Comparison of ENCODE assay signal across 12 cellular contexts in the genomic region with DNA sequence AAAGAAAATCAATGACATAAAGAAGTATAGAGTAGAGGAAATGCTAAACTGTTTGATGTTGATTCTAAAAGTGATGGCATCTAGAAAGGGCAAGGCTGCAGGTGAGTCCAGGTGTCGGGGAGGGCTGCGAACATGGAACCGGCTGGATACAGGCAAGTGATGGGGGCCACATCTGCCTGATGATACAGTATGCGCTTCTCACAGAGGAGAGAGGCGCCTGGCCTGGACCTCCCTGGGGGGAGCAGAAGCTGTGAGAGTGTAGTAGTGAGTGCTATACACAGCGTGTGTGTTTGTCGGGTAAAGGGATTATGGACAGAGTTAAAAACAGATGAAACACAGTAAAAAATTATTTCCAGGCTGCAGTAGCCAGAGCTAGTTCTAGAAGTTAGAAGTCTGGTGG.
DNase-seq lines count a peak whose midpoint lies in the region; ATAC-seq and TF ChIP-seq lines count a peak whose summit lies in the region.
"Had no signal": no experiment of that assay in that cellular context is flagged by ENCODE, and none has a peak within 500 bp of the region (broad histone marks: within the 10 kb centered on the region; RNA-seq: fewer than 3 reads in every experiment).

No MANE protein-coding gene starts in this region.

- H3K4me1 Mint-ChIP-seq in activated naive CD4-positive, alpha-beta T cell treated with anti-CD3 and anti-CD28 coated beads, Interleukin-2, amount 50 U/mL, for 24 hours = peaks cover 3% of the 10 kb centered on the region
- peaks cover 3 to 4% (median 4%) of the 10 kb centered on the region in 3 donors for H3K4me1 Mint-ChIP-seq in T-cell

- H3K4me1 ChIP-seq in OCI-LY7 (ENCODE audit: insufficient read depth, low read length, poor library complexity, severe bottlenecking) = peaks cover 62% of the 10 kb centered on the region
- H3K4me1 ChIP-seq in esophagus muscularis mucosa = no peaks in the 10 kb centered on the region
- H3K4me1 ChIP-seq in MM.1S (ENCODE audit: low read length) = no peaks in the 10 kb centered on the region

- peak overlapping the region; percentile 43 for H3K4me3 ChIP-seq in OCI-LY7 (ENCODE audit: low read depth, low read length, poor library complexity, severe bottlenecking)
- no peak overlapping the region for H3K4me3 ChIP-seq in esophagus muscularis mucosa
- no peak overlapping the region for H3K4me3 ChIP-seq in MM.1S (ENCODE audit: low read length)

- no peak for ATAC-seq in T-cell (replicated peaks in 1 of 4)

- no peaks in the 10 kb centered on the region for H3F3A ChIP-seq in MM.1S (ENCODE audit: insufficient read depth, low read length)

- H3K27me3 Mint-ChIP-seq in activated naive CD4-positive, alpha-beta T cell treated with anti-CD3 and anti-CD28 coated beads, Interleukin-2, amount 50 U/mL, for 24 hours = no peaks in the 10 kb centered on the region
- no peaks in the 10 kb centered on the region for H3K27me3 Mint-ChIP-seq in T-cell
- H3K27me3 Mint-ChIP-seq: B cell had no signal

- H3K27me3 ChIP-seq in esophagus muscularis mucosa (peaks cover 0 to 9% (median 0%) of the 10 kb centered on the region in 4 donors), MM.1S (replicated peaks; ENCODE audit: insufficient read depth, low read length) (no peaks in the 10 kb centered on the region)

- no TSS peak for BruUV-seq in OCI-LY7 (replicated peaks; lab: Mats Ljungman, UMichigan)

- CTCF ChIA-PET in OCI-LY7 (lab: Charles Lee; ENCODE audit: unreplicated experiment) = no interaction called here
- CTCF ChIA-PET in T-cell (lab: Charles Lee) = no interaction called here

- H3K27ac ChIP-seq in OCI-LY7 (ENCODE audit: low read depth, low read length, poor library complexity, severe bottlenecking) = peak overlapping the region; percentile 97
- H3K27ac ChIP-seq in esophagus muscularis mucosa (replicated peaks in 1 of 4) = no peak overlapping the region
- no peak overlapping the region for H3K27ac ChIP-seq in MM.1S (ENCODE audit: low read length)

- peak overlapping the region; percentile 35 for H3K27ac Mint-ChIP-seq in activated naive CD4-positive, alpha-beta T cell treated with anti-CD3 and anti-CD28 coated beads, Interleukin-2, amount 50 U/mL, for 24 hours
- H3K27ac Mint-ChIP-seq in T-cell = peak overlapping the region in 1 of 2 donors; percentile 58
- H3K27ac Mint-ChIP-seq: B cell, CD14-positive monocyte, H9 had no signal

- H4K20me1 ChIP-seq in OCI-LY7 (ENCODE audit: insufficient read depth, low read length) (no peaks in the 10 kb centered on the region), MM.1S (ENCODE audit: insufficient read depth, low read length) (no peaks in the 10 kb centered on the region)

- H3K79me2 ChIP-seq in OCI-LY7 (ENCODE audit: insufficient read depth, low read depth, low read length) = no peaks in the 10 kb centered on the region
- no peaks in the 10 kb centered on the region for H3K79me2 ChIP-seq in MM.1S (ENCODE audit: low read length)

- H3K9me3 Mint-ChIP-seq in activated naive CD4-positive, alpha-beta T cell treated with anti-CD3 and anti-CD28 coated beads, Interleukin-2, amount 50 U/mL, for 24 hours = no peaks in the 10 kb centered on the region
- H3K9me3 Mint-ChIP-seq in T-cell = no peaks in the 10 kb centered on the region

- TF ChIP-seq CTCF in OCI-LY7 (conservative IDR thresholded peaks at IDR 0.05; ENCODE audit: low read length) = no peak
- no peak for TF ChIP-seq CTCF in esophagus muscularis mucosa (IDR thresholded peaks at IDR 0.05)
- no peak for TF ChIP-seq CTCF in MM.1S (IDR thresholded peaks at IDR 0.05; ENCODE audit: low read length)

- H2AFZ ChIP-seq in OCI-LY7 (ENCODE audit: low read length) (peak overlapping the region; percentile 91), MM.1S (ENCODE audit: low read length) (no peak overlapping the region)

- H3K9me3 ChIP-seq in OCI-LY7 (ENCODE audit: low read length) (peaks cover 11% of the 10 kb centered on the region; the same call in 1 of the 2 replicates), esophagus muscularis mucosa (peaks cover 0 to 3% (median 0%) of the 10 kb centered on the region in 4 donors), MM.1S (replicated peaks; ENCODE audit: insufficient read depth, low read length) (no peaks in the 10 kb centered on the region)

- no peak for DNase-seq in activated naive CD4-positive, alpha-beta T cell treated with anti-CD3 and anti-CD28 coated beads, Interleukin-2, amount 50 U/mL, for 16 hours
- no peak for DNase-seq in OCI-LY7 (ENCODE audit: low spot score)
- DNase-seq in esophagus muscularis mucosa (ENCODE audit: extremely low spot score) = peak; percentile 31
- DNase-seq in MM.1S = no peak
- DNase-seq in germinal center (ENCODE audit: low spot score) = no peak
- DNase-seq in T-cell = no peak
- DNase-seq: 8988T, DMS53, H9 had no signal

- no peak for TF ChIP-seq POLR2A in esophagus muscularis mucosa (IDR thresholded peaks at IDR 0.05; ENCODE audit: low read depth)

- H3K36me3 Mint-ChIP-seq in activated naive CD4-positive, alpha-beta T cell treated with anti-CD3 and anti-CD28 coated beads, Interleukin-2, amount 50 U/mL, for 24 hours = peaks cover 14% of the 10 kb centered on the region
- H3K36me3 Mint-ChIP-seq in T-cell = peaks cover 25% of the 10 kb centered on the region
- H3K36me3 Mint-ChIP-seq: CD14-positive monocyte had no signal

- H3K9me2 ChIP-seq in OCI-LY7 (ENCODE audit: insufficient read depth, low read length) = no peaks in the 10 kb centered on the region
- no peaks in the 10 kb centered on the region for H3K9me2 ChIP-seq in MM.1S (replicated peaks; ENCODE audit: insufficient read depth, low read length)

- POLR2A ChIA-PET in OCI-LY7 (lab: Charles Lee) (interaction anchor here (0.6 to 1.5 kb wide), 5 partner anchors 9 to 41 kb away, joined by 3 to 6 read pairs (median 5); no protein-coding TSS in a partner anchor), T-cell (lab: Charles Lee) (no interaction called here)

- H3K4me3 Mint-ChIP-seq in activated naive CD4-positive, alpha-beta T cell treated with anti-CD3 and anti-CD28 coated beads, Interleukin-2, amount 50 U/mL, for 24 hours = no peak overlapping the region
- H3K4me3 Mint-ChIP-seq in T-cell = no peak overlapping the region
- H3K4me3 Mint-ChIP-seq: B cell, CD14-positive monocyte, H9 had no signal

- no peaks in the 10 kb centered on the region; the same call in 1 of the 2 replicates for H3K36me3 ChIP-seq in OCI-LY7 (ENCODE audit: insufficient read depth, low read length)
- no peaks in the 10 kb centered on the region for H3K36me3 ChIP-seq in esophagus muscularis mucosa
- no peaks in the 10 kb centered on the region for H3K36me3 ChIP-seq in MM.1S (replicated peaks; ENCODE audit: insufficient read depth, low read length)

- intact Hi-C loops in OCI-LY7 (cut with micrococcal nuclease; ENCODE audit: unreplicated experiment) (loop anchor here (1.0 kb wide), 2 partner anchors 9 to 178 kb away; no protein-coding TSS in a partner anchor), esophagus muscularis mucosa (cut with DNase I) (no loop called here)

- H3K9ac ChIP-seq in MM.1S (ENCODE audit: low read length) = no peak overlapping the region

- 88% methylated on average over 7 of the region's 7 CpGs for WGBS in esophagus muscularis mucosa

- peak overlapping the region; percentile 72 for H3K4me2 ChIP-seq in OCI-LY7 (ENCODE audit: low read length)
- H3K4me2 ChIP-seq in MM.1S (ENCODE audit: low read depth, low read length) = no peak overlapping the region

- TF ChIP-seq EP300 in esophagus muscularis mucosa (IDR thresholded peaks at IDR 0.05) = no peak
